Comparison of ENCODE assay signal across 10 cellular contexts in the genomic region with DNA sequence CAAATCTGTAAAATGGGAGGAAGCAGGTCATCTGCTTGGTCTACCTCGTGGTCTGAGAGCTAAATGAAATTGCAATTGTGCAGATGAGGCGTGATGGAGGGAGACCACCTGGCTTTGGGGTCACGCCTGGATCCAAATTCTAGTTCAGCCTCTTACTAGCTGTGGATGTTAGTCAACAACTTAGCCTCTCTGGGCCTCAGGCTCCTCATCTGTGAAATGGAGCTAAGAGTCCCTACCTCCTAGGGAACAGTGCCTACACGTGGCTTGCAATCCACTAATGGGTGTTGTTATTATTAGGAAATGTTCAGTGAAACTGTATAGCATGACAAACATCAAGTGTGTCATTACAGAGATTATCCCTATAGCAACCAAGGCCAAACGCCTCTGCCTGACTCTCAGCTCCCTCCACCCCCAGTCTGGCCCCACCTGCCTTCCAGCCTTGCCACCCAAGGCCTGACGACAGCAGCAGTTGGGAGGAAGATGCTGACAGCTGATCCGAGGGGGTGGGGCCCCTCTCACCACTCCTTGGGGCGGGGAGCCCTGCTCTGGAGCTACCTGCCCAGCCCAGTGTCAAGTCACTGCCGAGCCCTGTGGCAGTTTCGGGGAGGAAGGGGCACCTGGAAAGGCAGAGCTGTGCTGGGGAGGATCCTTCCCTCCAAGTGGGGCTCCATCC. TPM values are rescaled to one million over a fixed set of nuclear protein-coding genes. Genes with fewer than 3 reads are reported as not detected.
A peak's percentile ranks its signal among the peaks of the same experiment; 100 is the strongest.
DNase-seq lines count a peak whose midpoint lies in the region; ATAC-seq and TF ChIP-seq lines count a peak whose summit lies in the region.
"Had no signal": no experiment of that assay in that cellular context is flagged by ENCODE, and none has a peak within 500 bp of the region (broad histone marks: within the 10 kb centered on the region; RNA-seq: fewer than 3 reads in every experiment).

No MANE protein-coding gene starts in this region.

- H3K4me1 ChIP-seq in tibial artery (peaks cover 0 to 53% (median 40%) of the 10 kb centered on the region in 4 donors), uterus (no peaks in the 10 kb centered on the region)

- peaks cover 13% of the 10 kb centered on the region for H3K27me3 Mint-ChIP-seq in activated T-cell treated with anti-CD3 and anti-CD28 coated beads, Interleukin-2, amount 50 U/mL, for 72 hours (ENCODE audit: low read depth)
- H3K27me3 Mint-ChIP-seq: central memory CD8-positive, alpha-beta T cell had no signal

- TF ChIP-seq CTCF in tibial artery (IDR thresholded peaks at IDR 0.05) (no peak), uterus (IDR thresholded peaks at IDR 0.05) (no peak)

- H3K27ac Mint-ChIP-seq in activated T-cell treated with anti-CD3 and anti-CD28 coated beads, Interleukin-2, amount 50 U/mL, for 72 hours: no peak overlapping the region

- H3K27ac ChIP-seq in tibial artery (peak overlapping the region; percentile 85), uterus (no peak overlapping the region)
- H3K27ac ChIP-seq: HL-60 had no signal

- intact Hi-C loops in tibial artery (cut with DNase I; ENCODE audit: low total_unique reads) (no loop called here), uterus (cut with DNase I; ENCODE audit: low total_unique reads) (no loop called here)

- no peaks in the 10 kb centered on the region for H3K27me3 ChIP-seq in tibial artery
- no peaks in the 10 kb centered on the region for H3K27me3 ChIP-seq in uterus

- H3K9me3 ChIP-seq in tibial artery: no peaks in the 10 kb centered on the region
- H3K9me3 ChIP-seq in uterus: no peaks in the 10 kb centered on the region

- H3K4me3 ChIP-seq in tibial artery (no peak overlapping the region), uterus (no peak overlapping the region)

- ATAC-seq in activated T-cell treated with anti-CD3 and anti-CD28 coated beads, Interleukin-2, amount 50 U/mL, for 72 hours (replicated peaks in 1 of 2): peak; percentile 36 to 40
- ATAC-seq in GM21737 (IDR thresholded peaks at IDR 0.05; ENCODE audit: unreplicated experiment) (no peak), GM19395 (IDR thresholded peaks at IDR 0.05; ENCODE audit: unreplicated experiment) (no peak)

- DNase-seq in DMS53 treated with DMSO at 0.1 percent for 48 hours (lab: John Stamatoyannopoulos, UW; ENCODE audit: unreplicated experiment) (peak; percentile 80), NCI-H1417 (lab: John Stamatoyannopoulos, UW) (peak; percentile 19 to 97 (median 91)), iPS-NIHi11 (ENCODE audit: low spot score) (peak; percentile 44), tibial artery (no peak), uterus (no peak)
- peak in 1 of 2 donors; percentile 28 for DNase-seq in activated T-cell treated with anti-CD3 and anti-CD28 coated beads, Interleukin-2, amount 50 U/mL, for 72 hours

- no peaks in the 10 kb centered on the region for H3K9me3 Mint-ChIP-seq in activated T-cell treated with anti-CD3 and anti-CD28 coated beads, Interleukin-2, amount 50 U/mL, for 72 hours
- H3K9me3 Mint-ChIP-seq: central memory CD8-positive, alpha-beta T cell had no signal

- no peaks in the 10 kb centered on the region for H3K36me3 ChIP-seq in tibial artery
- H3K36me3 ChIP-seq in uterus: no peaks in the 10 kb centered on the region

- no peak for TF ChIP-seq POLR2A in uterus (IDR thresholded peaks at IDR 0.05)

- H3K4me3 Mint-ChIP-seq in activated T-cell treated with anti-CD3 and anti-CD28 coated beads, Interleukin-2, amount 50 U/mL, for 72 hours: peak overlapping the region in 1 of 2 donors; percentile 34
- H3K4me3 Mint-ChIP-seq: central memory CD8-positive, alpha-beta T cell had no signal

- H3K4me1 Mint-ChIP-seq in activated T-cell treated with anti-CD3 and anti-CD28 coated beads, Interleukin-2, amount 50 U/mL, for 72 hours (ENCODE audit: low read depth): peaks cover 20% of the 10 kb centered on the region

- H3K36me3 Mint-ChIP-seq in activated T-cell treated with anti-CD3 and anti-CD28 coated beads, Interleukin-2, amount 50 U/mL, for 72 hours (ENCODE audit: insufficient read depth in 2 of 2): no peaks in the 10 kb centered on the region

RNA-seq across cellular contexts. Expression of gene RHOD, which starts 1.7 kb away (rescaled TPM):
- 1 to 10 TPM; 2.6 to 3.4 TPM for total RNA-seq in activated T-cell treated with anti-CD3 and anti-CD28 coated beads, Interleukin-2, amount 50 U/mL, for 72 hours
- total RNA-seq in uterus: 10 to 100 TPM in 2 of 4 donors, 1 to 10 TPM in 2; 9.4 to 23.6 (median 10.4) TPM

RNA-seq across cellular contexts. Expression of gene SYT12, which starts 32.1 kb away (rescaled TPM):
- not detected for total RNA-seq in activated T-cell treated with anti-CD3 and anti-CD28 coated beads, Interleukin-2, amount 50 U/mL, for 72 hours
- under 1 TPM in 2 of 4 donors, not detected in 2; 0.55 to 0.61 TPM for total RNA-seq in uterus

Comparison
In these comparisons a context has a peak if more than half of its experiments do, and no peak if none do; other contexts are left out.
1. DNase-seq: peak in DMS53 treated with DMSO at 0.1 percent for 48 hours (single experiment), NCI-H1417 (3 of 3) and iPS-NIHi11 (single experiment); none in tibial artery (0 of 2) and uterus (0 of 2).
2. ATAC-seq: peak in activated T-cell treated with anti-CD3 and anti-CD28 coated beads, Interleukin-2, amount 50 U/mL, for 72 hours (2 of 2); none in GM21737 (single experiment) and GM19395 (single experiment).
3. H3K27ac ChIP-seq: peak in tibial artery (2 of 2); none in uterus (0 of 2).